In genomic region chr4:184459413-184459812, GRCh38 we compare ENCODE assay signal across 13 cellular contexts. TPM values are rescaled to one million over a fixed set of nuclear protein-coding genes. Genes with fewer than 3 reads are reported as not detected.
A peak's percentile ranks its signal among the peaks of the same experiment; 100 is the strongest.
DNase-seq lines count a peak whose midpoint lies in the region; ATAC-seq and TF ChIP-seq lines count a peak whose summit lies in the region.
"Had no signal": no experiment of that assay in that cellular context is flagged by ENCODE, and none has a peak within 500 bp of the region (broad histone marks: within the 10 kb centered on the region; RNA-seq: fewer than 3 reads in every experiment).

No MANE protein-coding gene starts in this region.

- H3K4me3 ChIP-seq in breast epithelium (no peak overlapping the region), fibroblast of pulmonary artery (replicated peaks; ENCODE audit: low read depth, low read length) (no peak overlapping the region)
- H3K4me3 ChIP-seq: coronary artery, heart left ventricle had no signal

- no peaks in the 10 kb centered on the region for H3K4me1 ChIP-seq in breast epithelium

- H3K27ac ChIP-seq in breast epithelium = no peak overlapping the region
- H3K27ac ChIP-seq: coronary artery had no signal

- no peaks in the 10 kb centered on the region for H3K27me3 ChIP-seq in breast epithelium
- H3K27me3 ChIP-seq: heart left ventricle had no signal

- ATAC-seq in left colon (no peak), GM19463 (IDR thresholded peaks at IDR 0.05; ENCODE audit: unreplicated experiment) (no peak), GM21786 (IDR thresholded peaks at IDR 0.05; ENCODE audit: unreplicated experiment) (no peak), HG02938 (IDR thresholded peaks at IDR 0.05; ENCODE audit: unreplicated experiment) (no peak)
- ATAC-seq: heart left ventricle had no signal

- peaks cover 14% of the 10 kb centered on the region for H3K36me3 Mint-ChIP-seq in MCF 10A (ENCODE audit: insufficient read depth, unreplicated experiment)
- H3K36me3 Mint-ChIP-seq in activated CD4-positive, alpha-beta memory T cell treated with anti-CD3 and anti-CD28 coated beads, Interleukin-2, amount 10 ng/mL, durations not matched to agents 7 days and 5 days (ENCODE audit: low read depth) = peaks cover 43% of the 10 kb centered on the region

- POLR2A ChIA-PET in MCF 10A (lab: Yijun Ruan, JAX) = interaction anchor here (0.9 to 1.5 kb wide), 4 partner anchors 15 to 78 kb away, joined by 3 to 4 read pairs (median 3); partner anchors contain the start of gene IRF2
- POLR2A ChIA-PET in activated CD4-positive, alpha-beta memory T cell treated with anti-CD3 and anti-CD28 coated beads, Interleukin-2, amount 10 ng/mL, durations not matched to agents 7 days and 5 days (lab: Charles Lee) = interaction anchor here (0.8 to 2.1 kb wide), 8 partner anchors 13 to 194 kb away, joined by 3 to 14 read pairs (median 4); partner anchors contain the start of gene IRF2

- TF ChIP-seq POLR2A in breast epithelium (IDR thresholded peaks at IDR 0.05) = no peak

- H3K9me3 Mint-ChIP-seq in MCF 10A (ENCODE audit: unreplicated experiment) = no peaks in the 10 kb centered on the region
- no peaks in the 10 kb centered on the region for H3K9me3 Mint-ChIP-seq in activated CD4-positive, alpha-beta memory T cell treated with anti-CD3 and anti-CD28 coated beads, Interleukin-2, amount 10 ng/mL, durations not matched to agents 7 days and 5 days

- DNase-seq in MCF 10A (ENCODE audit: unreplicated experiment) (peak; percentile 13), breast epithelium (ENCODE audit: low spot score in 2 of 2) (no peak), fibroblast of pulmonary artery (ENCODE audit: low read depth) (peak; percentile 30), left colon (no peak)
- DNase-seq in activated CD4-positive, alpha-beta memory T cell treated with anti-CD3 and anti-CD28 coated beads, Interleukin-2, amount 10 ng/mL, durations not matched to agents 7 days and 5 days = no peak
- DNase-seq: heart left ventricle, NCI-H1417, NCI-H774, SW 1271 had no signal

- peak overlapping the region; percentile 51 for H3K27ac Mint-ChIP-seq in MCF 10A (ENCODE audit: low read depth, unreplicated experiment)
- peak overlapping the region; percentile 40 for H3K27ac Mint-ChIP-seq in activated CD4-positive, alpha-beta memory T cell treated with anti-CD3 and anti-CD28 coated beads, Interleukin-2, amount 10 ng/mL, durations not matched to agents 7 days and 5 days

- intact Hi-C loops in MCF 10A (cut with micrococcal nuclease) (no loop called here), breast epithelium (cut with DNase I; ENCODE audit: low total_unique reads) (no loop called here), left colon (cut with DNase I, micrococcal nuclease) (no loop called here)

- H3K9me3 ChIP-seq in breast epithelium = no peaks in the 10 kb centered on the region
- H3K9me3 ChIP-seq: heart left ventricle had no signal

- no peaks in the 10 kb centered on the region for H3K36me3 ChIP-seq in breast epithelium

- CTCF ChIA-PET in MCF 10A (lab: Yijun Ruan, JAX) = interaction anchor here (0.5 kb wide), 1 partner anchor 16 kb away, joined by 3 read pairs; no protein-coding TSS in a partner anchor
- CTCF ChIA-PET in activated CD4-positive, alpha-beta memory T cell treated with anti-CD3 and anti-CD28 coated beads, Interleukin-2, amount 10 ng/mL, durations not matched to agents 7 days and 5 days (lab: Charles Lee) = interaction anchor here (0.6 to 1.9 kb wide), 4 partner anchors 47 to 195 kb away, joined by 3 to 6 read pairs (median 4); no protein-coding TSS in a partner anchor

- no peak for TF ChIP-seq CTCF in MCF 10A (IDR thresholded peaks at IDR 0.05; ENCODE audit: unreplicated experiment)
- no peak for TF ChIP-seq CTCF in breast epithelium (IDR thresholded peaks at IDR 0.05)
- no peak for TF ChIP-seq CTCF in fibroblast of pulmonary artery (IDR thresholded peaks at IDR 0.05; ENCODE audit: low read length, missing control alignments)

- no TSS peak for BruUV-seq in MCF 10A (replicated peaks; lab: Mats Ljungman, UMichigan)

- H3K27me3 Mint-ChIP-seq in MCF 10A (ENCODE audit: insufficient read depth, unreplicated experiment) = no peaks in the 10 kb centered on the region
- H3K27me3 Mint-ChIP-seq in activated CD4-positive, alpha-beta memory T cell treated with anti-CD3 and anti-CD28 coated beads, Interleukin-2, amount 10 ng/mL, durations not matched to agents 7 days and 5 days = no peaks in the 10 kb centered on the region

- H3K4me1 Mint-ChIP-seq in MCF 10A (ENCODE audit: insufficient read depth, unreplicated experiment) = peaks cover 26% of the 10 kb centered on the region
- peaks cover 62% of the 10 kb centered on the region for H3K4me1 Mint-ChIP-seq in activated CD4-positive, alpha-beta memory T cell treated with anti-CD3 and anti-CD28 coated beads, Interleukin-2, amount 10 ng/mL, durations not matched to agents 7 days and 5 days

- no peak overlapping the region for H3K4me3 Mint-ChIP-seq in MCF 10A (ENCODE audit: unreplicated experiment)
- H3K4me3 Mint-ChIP-seq in activated CD4-positive, alpha-beta memory T cell treated with anti-CD3 and anti-CD28 coated beads, Interleukin-2, amount 10 ng/mL, durations not matched to agents 7 days and 5 days = no peak overlapping the region

RNA-seq across cellular contexts. Expression of gene IRF2, which starts 14.9 kb away (rescaled TPM):
- total RNA-seq in MCF 10A (2022) (20.8 and 29.0 TPM in 2 replicates), breast epithelium (10 to 100 TPM; 27.4 to 57.8 (median 36.4) TPM), left colon (10 to 100 TPM; 45.5 to 51.3 TPM)
- 10 to 100 TPM; 77.2 to 78.5 TPM for total RNA-seq in activated CD4-positive, alpha-beta memory T cell treated with anti-CD3 and anti-CD28 coated beads, Interleukin-2, amount 10 ng/mL, durations not matched to agents 7 days and 5 days

Comparison
In these comparisons a context has a peak if more than half of its experiments do, and no peak if none do; other contexts are left out.
1. DNase-seq: peak in MCF 10A (single experiment) and fibroblast of pulmonary artery (single experiment); none in breast epithelium (0 of 2), activated CD4-positive, alpha-beta memory T cell treated with anti-CD3 and anti-CD28 coated beads, Interleukin-2, amount 10 ng/mL, durations not matched to agents 7 days and 5 days (single experiment) and left colon (0 of 2).